Comparison of ENCODE assay signal across 8 cellular contexts in genomic region chr1:176027934-176028333, GRCh38.
DNase-seq lines count a peak whose midpoint lies in the region; ATAC-seq lines count a peak whose summit lies in the region.
"Not testable (repeated sequence)": the region's sequence is repeated elsewhere in the genome, so short reads cannot be mapped to it uniquely, and the experiment has no call there.

No MANE protein-coding gene starts in this region.

- peak; percentile 95 to 97 for ATAC-seq in activated naive CD4-positive, alpha-beta T cell treated with anti-CD3 and anti-CD28 coated beads, Interleukin-2, amount 50 U/mL, for 72 hours
- peak; percentile 81 for ATAC-seq in stimulated activated effector memory CD8-positive, alpha-beta T cell treated with anti-CD3 and anti-CD28 coated beads, Interleukin-12 subunit alpha, Interleukin-12 subunit beta, amount 100 ng/mL, for 72 hours

- H3K36me3 Mint-ChIP-seq in activated naive CD4-positive, alpha-beta T cell treated with anti-CD3 and anti-CD28 coated beads, Interleukin-2, amount 50 U/mL, for 72 hours, result peaks cover 9 to 26% of the 10 kb centered on the region in 2 donors
- H3K36me3 Mint-ChIP-seq in stimulated activated effector memory CD8-positive, alpha-beta T cell treated with anti-CD3 and anti-CD28 coated beads, Interleukin-12 subunit alpha, Interleukin-12 subunit beta, amount 100 ng/mL, for 72 hours, result peaks cover 88% of the 10 kb centered on the region

- peak overlapping the region in 1 of 2 donors; percentile 51 for H3K27ac Mint-ChIP-seq in activated naive CD4-positive, alpha-beta T cell treated with anti-CD3 and anti-CD28 coated beads, Interleukin-2, amount 50 U/mL, for 72 hours
- H3K27ac Mint-ChIP-seq in stimulated activated effector memory CD8-positive, alpha-beta T cell treated with anti-CD3 and anti-CD28 coated beads, Interleukin-12 subunit alpha, Interleukin-12 subunit beta, amount 100 ng/mL, for 72 hours, result not testable (repeated sequence)

- H3K4me3 Mint-ChIP-seq in stimulated activated effector memory CD8-positive, alpha-beta T cell treated with anti-CD3 and anti-CD28 coated beads, Interleukin-12 subunit alpha, Interleukin-12 subunit beta, amount 100 ng/mL, for 72 hours, result not testable (repeated sequence)

- H3K4me1 Mint-ChIP-seq in stimulated activated effector memory CD8-positive, alpha-beta T cell treated with anti-CD3 and anti-CD28 coated beads, Interleukin-12 subunit alpha, Interleukin-12 subunit beta, amount 100 ng/mL, for 72 hours, result not testable (repeated sequence)

- peak; percentile 67 for DNase-seq in NCI-H146 treated with DMSO at 0.1 percent for 48 hours (lab: John Stamatoyannopoulos, UW; ENCODE audit: unreplicated experiment)
- DNase-seq in NCI-H82 (lab: John Stamatoyannopoulos, UW), result peak; percentile 21
- DNase-seq in activated CD4-positive, alpha-beta T cell treated with anti-CD3 and anti-CD28 coated beads for 48 hours, result peak; percentile 34
- DNase-seq in activated T-cell treated with anti-CD3 and anti-CD28 coated beads, Interleukin-2, amount 50 U/mL, for 48 hours, result peak; percentile 22 to 33
- peak in 1 of 2 donors; percentile 24 for DNase-seq in activated naive CD4-positive, alpha-beta T cell treated with anti-CD3 and anti-CD28 coated beads, Interleukin-2, amount 50 U/mL, for 72 hours (ENCODE audit: low spot score in 2 of 2)
- DNase-seq in kidney tubule cell (ENCODE audit: low spot score), result peak; percentile 33
- peak; percentile 7 to 21 for DNase-seq in stimulated activated CD4-positive, alpha-beta T cell treated with anti-CD3 and anti-CD28 coated beads, Interleukin-2, amount 100 ng/mL, for 24 hours
- not testable (repeated sequence) for DNase-seq in stimulated activated effector memory CD8-positive, alpha-beta T cell treated with anti-CD3 and anti-CD28 coated beads, Interleukin-12 subunit alpha, Interleukin-12 subunit beta, amount 100 ng/mL, for 72 hours (ENCODE audit: low spot score in 2 of 2)

- not testable (repeated sequence) for H3K9me3 Mint-ChIP-seq in activated naive CD4-positive, alpha-beta T cell treated with anti-CD3 and anti-CD28 coated beads, Interleukin-2, amount 50 U/mL, for 72 hours; stimulated activated effector memory CD8-positive, alpha-beta T cell treated with anti-CD3 and anti-CD28 coated beads, Interleukin-12 subunit alpha, Interleukin-12 subunit beta, amount 100 ng/mL, for 72 hours
